16 cellular contexts compared by ENCODE assay signal in the genomic region with DNA sequence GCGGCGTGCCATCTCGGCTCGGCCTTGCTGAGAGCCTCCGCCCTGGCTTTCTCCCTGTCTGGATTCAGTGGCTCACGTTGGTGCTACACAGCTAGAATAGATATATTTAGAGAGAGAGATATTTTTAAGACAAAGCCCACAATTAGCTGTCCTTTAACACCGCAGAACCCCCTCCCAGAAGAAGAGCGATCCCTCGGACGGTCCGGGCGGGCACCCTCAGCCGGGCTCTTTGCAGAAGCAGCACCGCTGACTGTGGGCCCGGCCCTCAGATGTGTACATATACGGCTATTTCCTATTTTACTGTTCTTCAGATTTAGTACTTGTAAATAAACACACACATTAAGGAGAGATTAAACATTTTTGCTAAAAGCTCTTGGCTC. TPM values are rescaled to one million over a fixed set of nuclear protein-coding genes. Genes with fewer than 3 reads are reported as not detected.
DNase-seq lines count a peak whose midpoint lies in the region; ATAC-seq and TF ChIP-seq lines count a peak whose summit lies in the region.
"Had no signal": no experiment of that assay in that cellular context is flagged by ENCODE, and none has a peak within 500 bp of the region (broad histone marks: within the 10 kb centered on the region; RNA-seq: fewer than 3 reads in every experiment).

No MANE protein-coding gene starts in this region.

- no peaks in the 10 kb centered on the region for H3K9me3 Mint-ChIP-seq in progenitor cell of endocrine pancreas (ENCODE audit: low read depth)
- H3K9me3 Mint-ChIP-seq: GM23338 had no signal

- H3K27me3 Mint-ChIP-seq in progenitor cell of endocrine pancreas, result peaks cover 9% of the 10 kb centered on the region

- H3K4me3 ChIP-seq in right atrium auricular region (no peak overlapping the region), colonic mucosa (no peak overlapping the region), aorta (ENCODE audit: low read length in 2 of 2) (no peak overlapping the region), prostate gland (no peak overlapping the region)
- H3K4me3 ChIP-seq: A549, GM23338 had no signal

- no peak overlapping the region for H3K4me3 Mint-ChIP-seq in progenitor cell of endocrine pancreas (ENCODE audit: low read depth)
- H3K4me3 Mint-ChIP-seq: GM23338 had no signal

- DNase-seq in left cardiac atrium (peak; percentile 18), right atrium auricular region (ENCODE audit: low spot score) (no peak), colonic mucosa (no peak), progenitor cell of endocrine pancreas (ENCODE audit: low spot score, unreplicated experiment) (no peak), aorta (peak; percentile 47 to 71), prostate gland (ENCODE audit: low spot score) (no peak), GM19240 (ENCODE audit: insufficient read length, low spot score) (no peak)
- DNase-seq: Caco-2, KBM-7, NCI-H1436 treated with DMSO at 0.1 percent for 48 hours, NCI-H2081 treated with DMSO at 0.1 percent for 48 hours, PC-3, SHP77 had no signal

- peaks cover 20% of the 10 kb centered on the region for H3K36me3 ChIP-seq in right atrium auricular region
- no peaks in the 10 kb centered on the region for H3K36me3 ChIP-seq in colonic mucosa
- H3K36me3 ChIP-seq in aorta (ENCODE audit: control insufficient read depth in 1 of 2, insufficient read depth in 2 of 2, low read length in 1 of 2), result peaks cover 0 to 8% of the 10 kb centered on the region in 2 donors
- H3K36me3 ChIP-seq in prostate gland, result peaks cover 6 to 10% of the 10 kb centered on the region in 2 donors

- H3K36me3 Mint-ChIP-seq in progenitor cell of endocrine pancreas (ENCODE audit: insufficient read depth), result peaks cover 3% of the 10 kb centered on the region

- H3K9ac ChIP-seq in colonic mucosa (ENCODE audit: low read depth in 2 of 2, low read length in 2 of 2), result peak overlapping the region in 1 of 2 donors; percentile 51

- TF ChIP-seq POLR2A in prostate gland (IDR thresholded peaks at IDR 0.05), result no peak

- H3K27ac Mint-ChIP-seq in progenitor cell of endocrine pancreas, result peak overlapping the region; percentile 31
- H3K27ac Mint-ChIP-seq: GM23338 had no signal

- no peaks in the 10 kb centered on the region for H3K4me1 Mint-ChIP-seq in progenitor cell of endocrine pancreas (ENCODE audit: low read depth)

- intact Hi-C loops in left cardiac atrium (cut with DNase I) (no loop called here), colonic mucosa (cut with DNase I) (no loop called here), aorta (cut with DNase I) (no loop called here), prostate gland (cut with DNase I) (no loop called here)

- H3K27ac ChIP-seq in right atrium auricular region (no peak overlapping the region), colonic mucosa (peak overlapping the region; percentile 82), aorta (ENCODE audit: low read depth in 1 of 2, low read length in 2 of 2) (no peak overlapping the region), prostate gland (no peak overlapping the region)
- H3K27ac ChIP-seq: A549 had no signal

- H3K27me3 ChIP-seq in right atrium auricular region (no peaks in the 10 kb centered on the region), colonic mucosa (no peaks in the 10 kb centered on the region), aorta (ENCODE audit: control insufficient read depth in 1 of 2, insufficient read depth in 2 of 2, low read length in 1 of 2) (no peaks in the 10 kb centered on the region), prostate gland (replicated peaks; ENCODE audit: insufficient read depth) (no peaks in the 10 kb centered on the region)

- H3K9me3 ChIP-seq in right atrium auricular region, result no peaks in the 10 kb centered on the region
- H3K9me3 ChIP-seq in colonic mucosa, result no peaks in the 10 kb centered on the region
- no peaks in the 10 kb centered on the region for H3K9me3 ChIP-seq in aorta (ENCODE audit: control insufficient read depth, low read length)
- no peaks in the 10 kb centered on the region for H3K9me3 ChIP-seq in prostate gland
- H3K9me3 ChIP-seq: A549, Caco-2 had no signal

- H3K4me1 ChIP-seq in right atrium auricular region, result no peaks in the 10 kb centered on the region
- peaks cover 26% of the 10 kb centered on the region for H3K4me1 ChIP-seq in colonic mucosa
- no peaks in the 10 kb centered on the region for H3K4me1 ChIP-seq in aorta (ENCODE audit: control insufficient read depth in 1 of 2, insufficient read depth in 2 of 2, low read length in 2 of 2)
- no peaks in the 10 kb centered on the region for H3K4me1 ChIP-seq in prostate gland (replicated peaks)
- H3K4me1 ChIP-seq: Caco-2 had no signal

- 92% methylated on average over 16 of the region's 16 CpGs for WGBS in aorta, 2 donors
- 84% methylated on average over 16 of the region's 16 CpGs for WGBS in prostate gland

- TF ChIP-seq CTCF in right atrium auricular region (IDR thresholded peaks at IDR 0.05), result no peak
- TF ChIP-seq CTCF in colonic mucosa (IDR thresholded peaks at IDR 0.05), result no peak
- no peak for TF ChIP-seq CTCF in progenitor cell of endocrine pancreas (IDR thresholded peaks at IDR 0.05; ENCODE audit: unreplicated experiment)
- TF ChIP-seq CTCF in prostate gland (IDR thresholded peaks at IDR 0.05), result no peak

- ATAC-seq in left cardiac atrium (no peak), aorta (ENCODE audit: low FRiP score) (no peak), GM18868 (IDR thresholded peaks at IDR 0.05; ENCODE audit: unreplicated experiment) (no peak)
- ATAC-seq: A549, GM23338, PC-3 had no signal

RNA-seq across cellular contexts. Expression of a gene that starts 54.1 kb away (rescaled TPM):
- 10 to 100 TPM; 18.6 to 20.4 TPM for total RNA-seq in left cardiac atrium
- 10 to 100 TPM; 22.9 to 23.3 TPM for total RNA-seq in right atrium auricular region
- total RNA-seq in colonic mucosa, result 10 to 100 TPM; 16.0 to 19.3 TPM
- total RNA-seq in progenitor cell of endocrine pancreas, result 104 and 107 TPM in 2 replicates
- 10 to 100 TPM; 28.7 to 51.3 TPM for total RNA-seq in aorta
- 10 to 100 TPM in 1 of 2 donors, 1 to 10 TPM in 1; 6.0 to 13.9 TPM for polyA plus RNA-seq in aorta
- total RNA-seq in prostate gland, result 10 to 100 TPM; 17.0 to 49.5 TPM

Comparison
In these comparisons a context has a peak if more than half of its experiments do, and no peak if none do; other contexts are left out.
1. DNase-seq: peak in left cardiac atrium (single experiment) and aorta (2 of 2); none in right atrium auricular region (single experiment), colonic mucosa (single experiment), progenitor cell of endocrine pancreas (single experiment), prostate gland (single experiment) and GM19240 (single experiment).